Comparison of ENCODE assay signal across 26 cellular contexts in the genomic region with DNA sequence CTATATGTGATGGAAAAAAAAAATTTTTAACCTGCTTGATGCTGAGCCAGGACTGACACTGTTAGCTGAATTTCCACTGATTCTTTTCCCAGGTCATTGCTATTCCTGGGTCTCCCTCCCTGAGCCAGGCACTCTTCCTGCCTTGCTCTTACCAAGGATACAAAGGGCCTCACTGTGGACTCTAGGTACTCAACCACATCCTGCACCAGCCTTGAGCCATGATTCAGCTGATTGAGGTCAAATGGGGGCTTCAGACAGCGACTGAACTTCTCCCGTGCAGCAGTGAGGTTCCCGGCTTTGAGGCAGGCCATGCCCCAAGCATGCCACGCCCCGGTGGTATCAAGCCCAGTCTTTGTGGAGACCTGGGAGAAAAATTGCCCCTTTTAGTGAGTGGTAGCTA. TPM values are rescaled to one million over a fixed set of nuclear protein-coding genes. Genes with fewer than 3 reads are reported as not detected.
"Had no signal": no experiment of that assay in that cellular context is flagged by ENCODE, and none has a peak within 500 bp of the region (broad histone marks: within the 10 kb centered on the region; RNA-seq: fewer than 3 reads in every experiment).

No MANE protein-coding gene starts in this region.

- H3K9me3 ChIP-seq: ascending aorta, body of pancreas, SJSA1 had no signal

- H3K27me3 Mint-ChIP-seq: activated B cell treated with CpG ODN at 0.5 μM for 24 hours; activated CD4-positive, alpha-beta T cell treated with anti-CD3 and anti-CD28 coated beads, Interleukin-2, amount 10 ng/mL, durations not matched to agents 24 days and 14 days; activated naive CD8-positive, alpha-beta T cell treated with anti-CD3 and anti-CD28 coated beads, Interleukin-2, amount 50 U/mL, for 24 hours; central memory CD8-positive, alpha-beta T cell had no signal

- ATAC-seq: activated naive CD4-positive, alpha-beta T cell treated with anti-CD3 and anti-CD28 coated beads, Interleukin-2, amount 50 U/mL, for 72 hours; activated naive CD8-positive, alpha-beta T cell treated with anti-CD3 and anti-CD28 coated beads, Interleukin-2, amount 50 U/mL, for 24 hours; activated T-cell treated with anti-CD3 and anti-CD28 coated beads, Interleukin-2, amount 50 U/mL, for 4 hours; body of pancreas; Panc1 had no signal

- H3K4me1 ChIP-seq: ascending aorta, SJSA1 had no signal

- H3K9me3 Mint-ChIP-seq: activated B cell treated with CpG ODN at 0.5 μM for 24 hours; activated CD4-positive, alpha-beta T cell treated with anti-CD3 and anti-CD28 coated beads, Interleukin-2, amount 10 ng/mL, durations not matched to agents 24 days and 14 days; activated naive CD4-positive, alpha-beta T cell treated with anti-CD3 and anti-CD28 coated beads, Interleukin-2, amount 50 U/mL, for 72 hours; activated naive CD8-positive, alpha-beta T cell treated with anti-CD3 and anti-CD28 coated beads, Interleukin-2, amount 50 U/mL, for 24 hours; activated T-cell treated with anti-CD3 and anti-CD28 coated beads, Interleukin-2, amount 50 U/mL, for 4 hours; central memory CD8-positive, alpha-beta T cell; T-helper 1 cell treated with Interleukin-12 subunit alpha and Interleukin-12 subunit beta and Interleukin-4 antibody, amounts not matched to agents 30 μg/mL and 1 μg/mL, for 36 hours had no signal

- H3K27ac Mint-ChIP-seq: activated B cell treated with CpG ODN at 0.5 μM for 24 hours; activated CD4-positive, alpha-beta T cell treated with anti-CD3 and anti-CD28 coated beads, Interleukin-2, amount 10 ng/mL, durations not matched to agents 24 days and 14 days; activated naive CD4-positive, alpha-beta T cell treated with anti-CD3 and anti-CD28 coated beads, Interleukin-2, amount 50 U/mL, for 72 hours; activated naive CD8-positive, alpha-beta T cell treated with anti-CD3 and anti-CD28 coated beads, Interleukin-2, amount 50 U/mL, for 24 hours; T-helper 1 cell treated with Interleukin-12 subunit alpha and Interleukin-12 subunit beta and Interleukin-4 antibody, amounts not matched to agents 30 μg/mL and 1 μg/mL, for 36 hours had no signal

- H3K4me1 Mint-ChIP-seq: activated CD4-positive, alpha-beta T cell treated with anti-CD3 and anti-CD28 coated beads, Interleukin-2, amount 10 ng/mL, durations not matched to agents 24 days and 14 days; activated naive CD8-positive, alpha-beta T cell treated with anti-CD3 and anti-CD28 coated beads, Interleukin-2, amount 50 U/mL, for 24 hours; central memory CD8-positive, alpha-beta T cell had no signal

- H3K27ac ChIP-seq: ascending aorta, body of pancreas, SJSA1 had no signal

- H3K4me3 ChIP-seq: ascending aorta, body of pancreas, SJSA1 had no signal

- DNase-seq: activated B cell treated with CpG ODN at 0.5 μM for 24 hours; activated CD4-positive, alpha-beta T cell treated with anti-CD3 and anti-CD28 coated beads for 1 hour; activated CD4-positive, alpha-beta T cell treated with anti-CD3 and anti-CD28 coated beads, Interleukin-2, amount 10 ng/mL, durations not matched to agents 24 days and 14 days; activated CD4-positive, alpha-beta T cell treated with anti-CD3 and anti-CD28 coated beads, Interleukin-2, amount 50 U/mL, for 48 hours; activated CD8-positive, alpha-beta memory T cell treated with anti-CD3 and anti-CD28 coated beads for 24 hours; activated effector memory CD4-positive, alpha-beta T cell treated with anti-CD3 and anti-CD28 coated beads, Interleukin-2, amount 50 U/mL, for 16 hours; activated naive CD4-positive, alpha-beta T cell treated with Interleukin-2 at 50 U/mL for 16 hours; activated naive CD8-positive, alpha-beta T cell treated with anti-CD3 and anti-CD28 coated beads, Interleukin-2, amount 50 U/mL, for 24 hours; activated T-cell treated with anti-CD3 and anti-CD28 coated beads, Interleukin-2, amount 50 U/mL, for 4 hours; amniotic stem cell; body of pancreas; Kasumi-1; NCI-H1092; NCI-H1417; NCI-H1930; NCI-H2171; NCI-H226; NCI-H526; NCI-H82; SHP77 had no signal

- H3K4me3 Mint-ChIP-seq: activated B cell treated with CpG ODN at 0.5 μM for 24 hours; activated CD4-positive, alpha-beta T cell treated with anti-CD3 and anti-CD28 coated beads, Interleukin-2, amount 10 ng/mL, durations not matched to agents 24 days and 14 days; activated naive CD8-positive, alpha-beta T cell treated with anti-CD3 and anti-CD28 coated beads, Interleukin-2, amount 50 U/mL, for 24 hours; activated T-cell treated with anti-CD3 and anti-CD28 coated beads, Interleukin-2, amount 50 U/mL, for 4 hours; central memory CD8-positive, alpha-beta T cell; T-helper 1 cell treated with Interleukin-12 subunit alpha and Interleukin-12 subunit beta and Interleukin-4 antibody, amounts not matched to agents 30 μg/mL and 1 μg/mL, for 36 hours had no signal

- H3K27me3 ChIP-seq: ascending aorta, body of pancreas, SJSA1 had no signal

RNA-seq across cellular contexts. Expression of a gene that starts 57.5 kb away (rescaled TPM):
- total RNA-seq: ascending aorta had no signal
